In the genomic region with DNA sequence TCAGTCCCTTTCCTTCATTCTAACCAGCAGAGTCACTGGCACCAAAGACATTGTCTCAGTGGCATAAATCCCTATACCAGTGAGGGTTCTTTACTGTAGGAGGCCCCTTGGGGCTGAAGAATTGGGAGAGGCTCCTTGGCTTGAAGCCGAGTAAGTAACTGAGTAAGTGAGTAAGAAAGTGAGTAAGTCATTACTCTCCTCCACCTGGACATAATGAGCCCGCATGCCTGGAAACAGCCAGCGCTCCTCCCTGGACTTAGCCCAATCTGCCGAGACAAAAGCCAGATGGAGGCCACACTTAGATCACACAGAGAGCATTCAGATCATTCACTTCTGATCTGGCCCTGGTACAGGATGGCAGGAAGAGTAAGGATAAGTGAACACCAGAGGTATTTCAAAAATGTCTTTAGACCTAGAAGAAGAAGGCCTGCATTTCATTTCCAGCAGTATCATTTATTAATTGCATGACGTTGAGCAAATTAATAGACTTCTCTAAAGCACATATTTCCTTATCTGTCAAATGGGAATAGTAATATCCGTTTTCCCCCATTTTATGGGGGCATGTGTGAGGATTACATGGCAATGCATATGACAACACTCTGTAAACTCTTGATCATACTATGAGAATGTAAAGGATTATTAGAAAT, we compare ENCODE assay signal across 10 cellular contexts. TPM values are rescaled to one million over a fixed set of nuclear protein-coding genes. Genes with fewer than 3 reads are reported as not detected.
DNase-seq lines count a peak whose midpoint lies in the region; ATAC-seq and TF ChIP-seq lines count a peak whose summit lies in the region.
"Had no signal": no experiment of that assay in that cellular context is flagged by ENCODE, and none has a peak within 500 bp of the region (broad histone marks: within the 10 kb centered on the region; RNA-seq: fewer than 3 reads in every experiment).

No MANE protein-coding gene starts in this region.

- H3F3A ChIP-seq in neural progenitor cell (ENCODE audit: low read depth), result no peaks in the 10 kb centered on the region

- peaks cover 21% of the 10 kb centered on the region for H3K27me3 ChIP-seq in neural progenitor cell

- H2AFZ ChIP-seq in neural progenitor cell (replicated peaks), result no peak overlapping the region

- H4K20me1 ChIP-seq in neural progenitor cell (ENCODE audit: low read depth), result no peaks in the 10 kb centered on the region

- no peaks in the 10 kb centered on the region for H3K36me3 Mint-ChIP-seq in neural progenitor cell

- no peak overlapping the region for H3K9ac ChIP-seq in neural progenitor cell
- H3K9ac ChIP-seq: KMS-11 had no signal

- H3K36me3 ChIP-seq in neural progenitor cell, result no peaks in the 10 kb centered on the region

- peaks cover 13% of the 10 kb centered on the region for H3K27me3 Mint-ChIP-seq in neural progenitor cell (ENCODE audit: insufficient read depth, low read depth)

- H3K4me3 Mint-ChIP-seq in neural progenitor cell, result no peak overlapping the region
- H3K4me3 Mint-ChIP-seq: CD4-positive, alpha-beta T cell had no signal

- H3K9me3 Mint-ChIP-seq in neural progenitor cell, result no peaks in the 10 kb centered on the region
- H3K9me3 Mint-ChIP-seq: CD4-positive, alpha-beta T cell had no signal

- no peaks in the 10 kb centered on the region for H3K4me1 ChIP-seq in neural progenitor cell

- H3K79me2 ChIP-seq in neural progenitor cell (ENCODE audit: low read depth), result no peaks in the 10 kb centered on the region

- no peaks in the 10 kb centered on the region for H3K4me1 Mint-ChIP-seq in neural progenitor cell

- no peak for ATAC-seq in GM18858 (IDR thresholded peaks at IDR 0.05; ENCODE audit: unreplicated experiment)
- ATAC-seq in HG03045 (IDR thresholded peaks at IDR 0.05; ENCODE audit: unreplicated experiment), result no peak

- no peak overlapping the region for H3K4me2 ChIP-seq in neural progenitor cell
- H3K4me2 ChIP-seq: KMS-11 had no signal

- DNase-seq in DMS 273 (lab: John Stamatoyannopoulos, UW; ENCODE audit: unreplicated experiment) (peak; percentile 77), NCI-H69 (lab: John Stamatoyannopoulos, UW) (peak; percentile 70), epithelial cell of esophagus (ENCODE audit: low read depth) (peak; percentile 96), neural progenitor cell (ENCODE audit: low spot score) (peak; percentile 19), Kasumi-1 (lab: John Stamatoyannopoulos, UW) (no peak), NCI-H510A (lab: John Stamatoyannopoulos, UW) (no peak)
- DNase-seq: CD4-positive, alpha-beta T cell had no signal

- H3K27ac Mint-ChIP-seq in neural progenitor cell, result no peak overlapping the region
- H3K27ac Mint-ChIP-seq: CD4-positive, alpha-beta T cell had no signal

- H3K9me3 ChIP-seq in neural progenitor cell (ENCODE audit: low read depth), result no peaks in the 10 kb centered on the region

- H3K27ac ChIP-seq in neural progenitor cell, result no peak overlapping the region
- H3K27ac ChIP-seq: KMS-11 had no signal

- H3K4me3 ChIP-seq in epithelial cell of esophagus (ENCODE audit: low read length), result peak overlapping the region; percentile 7
- no peak overlapping the region for H3K4me3 ChIP-seq in neural progenitor cell

- TF ChIP-seq CTCF in epithelial cell of esophagus (IDR thresholded peaks at IDR 0.05; ENCODE audit: insufficient read depth, low read depth, low read length, missing control alignments), result no peak
- no peak for TF ChIP-seq CTCF in neural progenitor cell (IDR thresholded peaks at IDR 0.05)

RNA-seq across cellular contexts. Expression of gene MICAL3, which starts 8.2 kb away (rescaled TPM):
- 32.7 and 33.6 TPM in 2 replicates for total RNA-seq in neural progenitor cell (ENCODE audit: low replicate concordance)

RNA-seq across cellular contexts. Expression of gene PEX26, which starts 45.2 kb away (rescaled TPM):
- total RNA-seq in neural progenitor cell (ENCODE audit: low replicate concordance), result 22.9 and 36.6 TPM in 2 replicates

Comparison
In these comparisons a context has a peak if more than half of its experiments do, and no peak if none do; other contexts are left out.
1. DNase-seq: peak in DMS 273 (single experiment), NCI-H69 (single experiment), epithelial cell of esophagus (single experiment) and neural progenitor cell (single experiment); none in Kasumi-1 (0 of 2) and NCI-H510A (single experiment).